ENCODE assay signal across 10 cellular contexts in the genomic region with DNA sequence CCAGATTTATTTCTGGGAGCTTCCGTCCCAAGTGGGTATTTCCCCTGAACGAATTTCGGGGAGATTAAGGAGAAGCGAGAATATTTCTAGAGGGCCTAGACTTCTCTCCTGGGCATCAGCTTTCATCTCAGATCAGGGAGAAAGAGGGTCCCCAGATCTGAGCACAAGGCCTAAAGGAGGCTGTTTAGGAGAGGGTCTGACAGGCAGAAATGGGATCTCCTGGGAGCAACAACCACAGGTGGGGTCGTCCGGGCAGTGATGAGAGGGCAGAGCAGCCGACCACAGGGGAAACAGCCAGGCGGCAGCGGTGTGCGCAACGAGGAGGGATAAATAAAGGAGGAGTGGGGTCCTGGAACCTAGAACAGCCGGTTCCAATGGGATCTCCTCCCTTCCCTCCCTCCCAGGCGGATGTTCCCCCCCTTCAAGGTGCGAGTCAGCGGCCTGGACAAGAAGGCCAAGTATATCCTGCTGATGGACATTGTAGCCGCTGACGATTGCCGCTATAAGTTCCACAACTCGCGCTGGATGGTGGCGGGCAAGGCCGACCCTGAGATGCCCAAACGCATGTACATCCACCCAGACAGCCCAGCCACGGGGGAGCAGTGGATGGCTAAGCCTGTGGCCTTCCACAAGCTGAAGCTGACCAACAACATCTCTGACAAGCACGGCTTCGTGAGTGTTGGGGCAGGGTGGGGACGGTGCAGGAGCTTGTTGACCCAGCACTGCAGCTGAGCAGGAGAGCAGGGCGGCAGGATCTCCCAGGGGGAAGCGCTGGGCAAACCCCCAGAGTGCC. TPM values are rescaled to one million over a fixed set of nuclear protein-coding genes. Genes with fewer than 3 reads are reported as not detected.
DNase-seq lines count a peak whose midpoint lies in the region; ATAC-seq and TF ChIP-seq lines count a peak whose summit lies in the region.
"Had no signal": no experiment of that assay in that cellular context is flagged by ENCODE, and none has a peak within 500 bp of the region (broad histone marks: within the 10 kb centered on the region; RNA-seq: fewer than 3 reads in every experiment).

No MANE protein-coding gene starts in this region.

- intact Hi-C loops in head of caudate nucleus (cut with DNase I): no loop called here

- no peak for ATAC-seq in stimulated activated effector memory CD8-positive, alpha-beta T cell treated with anti-CD3 and anti-CD28 coated beads, Interleukin-12 subunit alpha, Interleukin-12 subunit beta, amount 100 ng/mL, for 72 hours

- H3K27me3 ChIP-seq in kidney epithelial cell (ENCODE audit: control insufficient read depth, insufficient read depth, low read length): peaks cover 88% of the 10 kb centered on the region

- H3K4me3 Mint-ChIP-seq in stimulated activated effector memory CD8-positive, alpha-beta T cell treated with anti-CD3 and anti-CD28 coated beads, Interleukin-12 subunit alpha, Interleukin-12 subunit beta, amount 100 ng/mL, for 72 hours: peak overlapping the region; percentile 53

- in situ Hi-C loops in ACHN (cut with HindIII; ENCODE audit: low pct_ligation_motif_present, low pct_unique_long_range_greater_than_20kb, low sequenced_read_pairs): no loop called here

- no peak for TF ChIP-seq CTCF in kidney epithelial cell (IDR thresholded peaks at IDR 0.05; ENCODE audit: insufficient read depth, low read length, poor library complexity, severe bottlenecking)

- peak overlapping the region; percentile 50 for H3K4me3 ChIP-seq in kidney epithelial cell (ENCODE audit: low read depth, low read length)

- DNase-seq in HuH-7.5 (ENCODE audit: low spot score) (peak; percentile 78), kidney epithelial cell (ENCODE audit: low read depth) (no peak), NCI-H187 treated with DMSO at 0.1 percent for 48 hours (lab: John Stamatoyannopoulos, UW) (no peak), head of caudate nucleus (no peak), NCI-H2196 (lab: John Stamatoyannopoulos, UW; ENCODE audit: unreplicated experiment) (no peak), ACHN (no peak)
- peak in 1 of 2 donors; percentile 55 for DNase-seq in stimulated activated effector memory CD8-positive, alpha-beta T cell treated with anti-CD3 and anti-CD28 coated beads, Interleukin-12 subunit alpha, Interleukin-12 subunit beta, amount 100 ng/mL, for 72 hours (ENCODE audit: low spot score in 2 of 2)
- DNase-seq: activated naive CD4-positive, alpha-beta T cell treated with Interleukin-2 at 50 U/mL for 16 hours; OCI-M1 had no signal

- H3K36me3 ChIP-seq in kidney epithelial cell (ENCODE audit: control insufficient read depth, insufficient read depth, low read length): no peaks in the 10 kb centered on the region

- H3K27ac Mint-ChIP-seq in stimulated activated effector memory CD8-positive, alpha-beta T cell treated with anti-CD3 and anti-CD28 coated beads, Interleukin-12 subunit alpha, Interleukin-12 subunit beta, amount 100 ng/mL, for 72 hours: no peak overlapping the region

- peak overlapping the region; percentile 26 for H3K27ac ChIP-seq in angular gyrus (ENCODE audit: low read depth, low read length)

- H3K9me3 Mint-ChIP-seq in stimulated activated effector memory CD8-positive, alpha-beta T cell treated with anti-CD3 and anti-CD28 coated beads, Interleukin-12 subunit alpha, Interleukin-12 subunit beta, amount 100 ng/mL, for 72 hours: no peaks in the 10 kb centered on the region

- H3K36me3 Mint-ChIP-seq in stimulated activated effector memory CD8-positive, alpha-beta T cell treated with anti-CD3 and anti-CD28 coated beads, Interleukin-12 subunit alpha, Interleukin-12 subunit beta, amount 100 ng/mL, for 72 hours: no peaks in the 10 kb centered on the region

- peaks cover 37% of the 10 kb centered on the region for H3K4me1 Mint-ChIP-seq in stimulated activated effector memory CD8-positive, alpha-beta T cell treated with anti-CD3 and anti-CD28 coated beads, Interleukin-12 subunit alpha, Interleukin-12 subunit beta, amount 100 ng/mL, for 72 hours

RNA-seq across cellular contexts. Expression of a gene that starts 1.8 kb away (rescaled TPM):
- 7.3 and 7.7 TPM in 2 replicates for total RNA-seq in kidney epithelial cell

RNA-seq across cellular contexts. Expression of a gene that starts 50.7 kb away (rescaled TPM):
- total RNA-seq in kidney epithelial cell: not detected in 2 replicates
